Comparison of ENCODE assay signal across 8 cellular contexts in genomic region chr7:5284304-5285281, GRCh38. TPM values are rescaled to one million over a fixed set of nuclear protein-coding genes. Genes with fewer than 3 reads are reported as not detected.
DNase-seq lines count a peak whose midpoint lies in the region; ATAC-seq and TF ChIP-seq lines count a peak whose summit lies in the region.

No MANE protein-coding gene starts in this region.

- TF ChIP-seq CTCF in osteocyte (IDR thresholded peaks at IDR 0.05): peak; percentile 41
- TF ChIP-seq CTCF in suprapubic skin (IDR thresholded peaks at IDR 0.05): no peak

- H3K36me3 Mint-ChIP-seq in osteocyte (ENCODE audit: unreplicated experiment): no peaks in the 10 kb centered on the region
- no peaks in the 10 kb centered on the region for H3K36me3 Mint-ChIP-seq in activated naive CD4-positive, alpha-beta T cell treated with anti-CD3 and anti-CD28 coated beads, Interleukin-2, amount 10 ng/mL, durations not matched to agents 7 days and 5 days

- H3K27ac Mint-ChIP-seq in osteocyte (ENCODE audit: unreplicated experiment): no peak overlapping the region
- H3K27ac Mint-ChIP-seq in activated naive CD4-positive, alpha-beta T cell treated with anti-CD3 and anti-CD28 coated beads, Interleukin-2, amount 10 ng/mL, durations not matched to agents 7 days and 5 days: no peak overlapping the region

- H3K9me3 Mint-ChIP-seq in osteocyte (ENCODE audit: unreplicated experiment): no peaks in the 10 kb centered on the region
- no peaks in the 10 kb centered on the region for H3K9me3 Mint-ChIP-seq in activated naive CD4-positive, alpha-beta T cell treated with anti-CD3 and anti-CD28 coated beads, Interleukin-2, amount 10 ng/mL, durations not matched to agents 7 days and 5 days

- peaks cover 6% of the 10 kb centered on the region for H3K27me3 Mint-ChIP-seq in osteocyte (ENCODE audit: unreplicated experiment)
- H3K27me3 Mint-ChIP-seq in activated naive CD4-positive, alpha-beta T cell treated with anti-CD3 and anti-CD28 coated beads, Interleukin-2, amount 10 ng/mL, durations not matched to agents 7 days and 5 days: peaks cover 70% of the 10 kb centered on the region

- no peak for ATAC-seq in GM18498 (IDR thresholded peaks at IDR 0.05; ENCODE audit: unreplicated experiment)

- H3K27me3 ChIP-seq in suprapubic skin: peaks cover 17% of the 10 kb centered on the region

- H3K27ac ChIP-seq in suprapubic skin: no peak overlapping the region

- DNase-seq in DMS53 treated with DMSO at 0.1 percent for 48 hours (lab: John Stamatoyannopoulos, UW; ENCODE audit: unreplicated experiment) (peak; percentile 94), HuH-7.5 (ENCODE audit: low spot score) (peak; percentile 97), OCI-M1 (lab: John Stamatoyannopoulos, UW) (peak; percentile 37), epidermal melanocyte (ENCODE audit: insufficient read length, low spot score) (peak; percentile 34), osteocyte (ENCODE audit: extremely low spot score, unreplicated experiment) (peak; percentile 86), suprapubic skin (ENCODE audit: low spot score in 2 of 2) (no peak)
- no peak for DNase-seq in activated naive CD4-positive, alpha-beta T cell treated with anti-CD3 and anti-CD28 coated beads, Interleukin-2, amount 10 ng/mL, durations not matched to agents 7 days and 5 days

- H3K4me1 Mint-ChIP-seq in osteocyte (ENCODE audit: unreplicated experiment): peaks cover 6% of the 10 kb centered on the region
- H3K4me1 Mint-ChIP-seq in activated naive CD4-positive, alpha-beta T cell treated with anti-CD3 and anti-CD28 coated beads, Interleukin-2, amount 10 ng/mL, durations not matched to agents 7 days and 5 days: no peaks in the 10 kb centered on the region

- WGBS in suprapubic skin: 74% methylated on average over 8 of the region's 24 CpGs

- H3K4me3 Mint-ChIP-seq in osteocyte (ENCODE audit: unreplicated experiment): no peak overlapping the region
- no peak overlapping the region for H3K4me3 Mint-ChIP-seq in activated naive CD4-positive, alpha-beta T cell treated with anti-CD3 and anti-CD28 coated beads, Interleukin-2, amount 10 ng/mL, durations not matched to agents 7 days and 5 days

- no peak for TF ChIP-seq POLR2A in suprapubic skin (IDR thresholded peaks at IDR 0.05)

- no peak for TF ChIP-seq EP300 in suprapubic skin (IDR thresholded peaks at IDR 0.05)

- no peaks in the 10 kb centered on the region for H3K36me3 ChIP-seq in suprapubic skin

- CTCF ChIA-PET in activated naive CD4-positive, alpha-beta T cell treated with anti-CD3 and anti-CD28 coated beads, Interleukin-2, amount 10 ng/mL, durations not matched to agents 7 days and 5 days (lab: Charles Lee): no interaction called here

- H3K9me3 ChIP-seq in suprapubic skin: no peaks in the 10 kb centered on the region

- no peak overlapping the region for H3K4me3 ChIP-seq in suprapubic skin

- peaks cover 11% of the 10 kb centered on the region for H3K4me1 ChIP-seq in suprapubic skin

RNA-seq across cellular contexts. Expression of gene SLC29A4, which starts 1.9 kb away (rescaled TPM):
- total RNA-seq in osteocyte (7.9 and 9.7 TPM in 2 replicates), suprapubic skin (1 to 10 TPM; 2.2 to 7.3 (median 5.2) TPM)

Comparison
In these comparisons a context has a peak if more than half of its experiments do, and no peak if none do; other contexts are left out.
1. DNase-seq: peak in DMS53 treated with DMSO at 0.1 percent for 48 hours (single experiment), HuH-7.5 (single experiment), OCI-M1 (single experiment), epidermal melanocyte (single experiment) and osteocyte (single experiment); none in suprapubic skin (0 of 2) and activated naive CD4-positive, alpha-beta T cell treated with anti-CD3 and anti-CD28 coated beads, Interleukin-2, amount 10 ng/mL, durations not matched to agents 7 days and 5 days (single experiment).